ENCODE assay signal across 8 cellular contexts in genomic region chr3:128993461-128994172, GRCh38. TPM values are rescaled to one million over a fixed set of nuclear protein-coding genes. Genes with fewer than 3 reads are reported as not detected.
A peak's percentile ranks its signal among the peaks of the same experiment; 100 is the strongest.
DNase-seq lines count a peak whose midpoint lies in the region; ATAC-seq and TF ChIP-seq lines count a peak whose summit lies in the region.

Gene CFAP92, minus strand, starts transcription at chr3:128994076. Its CDS starts 772 bp downstream, at chr3:128993304.

- H3K4me1 Mint-ChIP-seq in neural progenitor cell: peaks cover 59% of the 10 kb centered on the region

- no peaks in the 10 kb centered on the region; a peak in 1 of 22 replicates for H4K20me1 ChIP-seq in BLaER1 treated with 17β-estradiol and CSF1 and Interleukin-3, amounts not matched to agents 10 nM and 100 nM
- H4K20me1 ChIP-seq in PC-9 (ENCODE audit: insufficient read depth): no peaks in the 10 kb centered on the region; the same call in 1 of the 2 replicates
- H4K20me1 ChIP-seq in neural progenitor cell (ENCODE audit: low read depth): no peaks in the 10 kb centered on the region

- peak within 1 kb of the TSS; percentile 43 to 69 (median 54); a peak in 18 of 20 replicates for H3K4me3 ChIP-seq in BLaER1 treated with 17β-estradiol and CSF1 and Interleukin-3, amounts not matched to agents 10 nM and 100 nM
- peak within 1 kb of the TSS; percentile 49; the same call in 1 of the 2 replicates for H3K4me3 ChIP-seq in PC-9
- H3K4me3 ChIP-seq in foreskin fibroblast (ENCODE audit: low read depth in 1 of 2, low read length in 2 of 2): peak within 1 kb of the TSS; percentile 36 to 46
- peak within 1 kb of the TSS; percentile 47 for H3K4me3 ChIP-seq in neural progenitor cell

- TF ChIP-seq CTCF in PC-9 (conservative IDR thresholded peaks at IDR 0.05): no peak
- TF ChIP-seq CTCF in foreskin fibroblast (IDR thresholded peaks at IDR 0.05; ENCODE audit: low read depth, low read length): no peak
- TF ChIP-seq CTCF in neural progenitor cell (IDR thresholded peaks at IDR 0.05): no peak

- peak within 1 kb of the TSS; percentile 87 for H3K4me3 Mint-ChIP-seq in neural progenitor cell

- 0 out of 22 replicates have a peak, but pooled peaks cover 0 to 2% (median 0%) of the 10 kb centered on the region in 11 experiments for H3K9me3 ChIP-seq in BLaER1 treated with 17β-estradiol and CSF1 and Interleukin-3, amounts not matched to agents 10 nM and 100 nM (replicated peaks in 1 of 11)
- H3K9me3 ChIP-seq in PC-9 (ENCODE audit: insufficient read depth, low read depth) (no peaks in the 10 kb centered on the region), neural progenitor cell (ENCODE audit: low read depth) (no peaks in the 10 kb centered on the region)

- H3K36me3 Mint-ChIP-seq in neural progenitor cell: peaks cover 8% of the 10 kb centered on the region

- peaks cover 0 to 12% (median 0%) of the 10 kb centered on the region in 11 experiments; a peak in 8 of 22 replicates for H3K27me3 ChIP-seq in BLaER1 treated with 17β-estradiol and CSF1 and Interleukin-3, amounts not matched to agents 10 nM and 100 nM
- H3K27me3 ChIP-seq in PC-9 (ENCODE audit: insufficient read depth, low read depth) (peaks cover 25% of the 10 kb centered on the region; the same call in 1 of the 2 replicates), neural progenitor cell (peaks cover 17% of the 10 kb centered on the region)

- ATAC-seq in GM19468 (IDR thresholded peaks at IDR 0.05; ENCODE audit: extremely low read depth, unreplicated experiment): peak; percentile 79
- ATAC-seq in stimulated activated naive CD8-positive, alpha-beta T cell treated with anti-CD3 and anti-CD28 coated beads, Interleukin-15, Interleukin-2, amounts not matched to agents 100 U/mL and 50 U/mL, for 24 hours: peak; percentile 95

- POLR2A ChIA-PET in PC-9 (lab: Charles Lee; ENCODE audit: unreplicated experiment): interaction anchor here (0.5 to 0.7 kb wide), 6 partner anchors 10 to 469 kb away, joined by 3 to 7 read pairs (median 4); no protein-coding TSS in a partner anchor

- H3K9me3 Mint-ChIP-seq in neural progenitor cell: no peaks in the 10 kb centered on the region

- H3K4me1 ChIP-seq in BLaER1 treated with 17β-estradiol and CSF1 and Interleukin-3, amounts not matched to agents 10 nM and 100 nM: peaks cover 44 to 60% (median 55%) of the 10 kb centered on the region in 10 experiments
- H3K4me1 ChIP-seq in PC-9 (replicated peaks; ENCODE audit: insufficient read depth): 0 out of 2 replicates have a peak, but pooled peaks cover 7% of the 10 kb centered on the region
- peaks cover 35% of the 10 kb centered on the region for H3K4me1 ChIP-seq in neural progenitor cell

- H3K27me3 Mint-ChIP-seq in neural progenitor cell (ENCODE audit: insufficient read depth, low read depth): peaks cover 6% of the 10 kb centered on the region

- peak within 1 kb of the TSS; percentile 95 for H3K27ac Mint-ChIP-seq in neural progenitor cell

- H3K9ac ChIP-seq in BLaER1 treated with 17β-estradiol and CSF1 and Interleukin-3, amounts not matched to agents 10 nM and 100 nM: peak within 1 kb of the TSS in 7 of 11 experiments; percentile 30 to 60 (median 51); a peak in 8 of 22 replicates
- H3K9ac ChIP-seq in neural progenitor cell: no peak within 1 kb of the TSS

- no peaks in the 10 kb centered on the region for H3K9me2 ChIP-seq in PC-9 (ENCODE audit: insufficient read depth)

- H3K79me2 ChIP-seq in PC-9 (ENCODE audit: low read depth) (no peaks in the 10 kb centered on the region), neural progenitor cell (ENCODE audit: low read depth) (no peaks in the 10 kb centered on the region)

- no peaks in the 10 kb centered on the region for H3F3A ChIP-seq in PC-9 (ENCODE audit: insufficient read depth, low read depth)
- H3F3A ChIP-seq in neural progenitor cell (ENCODE audit: low read depth): peaks cover 16% of the 10 kb centered on the region

- no TSS peak for BruUV-seq in PC-9 (replicated peaks; lab: Mats Ljungman, UMichigan)

- peak within 1 kb of the TSS; percentile 93 to 100 (median 97) for H3K4me2 ChIP-seq in BLaER1 treated with 17β-estradiol and CSF1 and Interleukin-3, amounts not matched to agents 10 nM and 100 nM
- H3K4me2 ChIP-seq in PC-9 (peak within 1 kb of the TSS; percentile 69), neural progenitor cell (peak within 1 kb of the TSS; percentile 84)

- DNase-seq in HuH-7 (ENCODE audit: low spot score): peak; percentile 91
- peak; percentile 65 to 94 for DNase-seq in PC-9
- peak; percentile 85 for DNase-seq in activated T-helper 9 cell treated with anti-CD3 and anti-CD28 coated beads, Interleukin-2, amount 50 U/mL, for 16 hours (ENCODE audit: low read depth)
- DNase-seq in foreskin fibroblast: peak; percentile 48 to 84
- DNase-seq in neural progenitor cell (ENCODE audit: low spot score): peak; percentile 96
- DNase-seq in stimulated activated naive CD8-positive, alpha-beta T cell treated with anti-CD3 and anti-CD28 coated beads, Interleukin-15, Interleukin-2, amounts not matched to agents 100 U/mL and 50 U/mL, for 24 hours: peak; percentile 92

- intact Hi-C loops in PC-9 (cut with micrococcal nuclease; ENCODE audit: unreplicated experiment): no loop called here

- peak within 1 kb of the TSS; percentile 70; the same call in 1 of the 2 replicates for H2AFZ ChIP-seq in PC-9
- H2AFZ ChIP-seq in neural progenitor cell (replicated peaks): peak within 1 kb of the TSS; percentile 69

- H3K27ac ChIP-seq in BLaER1 treated with 17β-estradiol and CSF1 and Interleukin-3, amounts not matched to agents 10 nM and 100 nM: peak within 1 kb of the TSS in 1 of 11 experiments; percentile 59; a peak in 1 of 22 replicates
- H3K27ac ChIP-seq in PC-9 (no peak within 1 kb of the TSS), neural progenitor cell (no peak within 1 kb of the TSS)

- CTCF ChIA-PET in PC-9 (lab: Charles Lee): interaction anchor here (0.5 to 1.5 kb wide), 6 partner anchors 13 to 245 kb away, joined by 3 to 6 read pairs (median 4); no protein-coding TSS in a partner anchor

- H3K36me3 ChIP-seq in BLaER1 treated with 17β-estradiol and CSF1 and Interleukin-3, amounts not matched to agents 10 nM and 100 nM: no peaks in the 10 kb centered on the region
- no peaks in the 10 kb centered on the region for H3K36me3 ChIP-seq in PC-9 (ENCODE audit: low read depth)
- no peaks in the 10 kb centered on the region for H3K36me3 ChIP-seq in neural progenitor cell

RNA-seq across cellular contexts. Expression of gene CFAP92, which starts in this region (rescaled TPM):
- total RNA-seq in PC-9 (2021): 4.3 and 4.8 TPM in 2 replicates
- total RNA-seq in neural progenitor cell (ENCODE audit: low replicate concordance): 5.3 and 5.5 TPM in 2 replicates
